Comparison of ENCODE assay signal across 8 cellular contexts in genomic region chr10:126013489-126014281, GRCh38.
DNase-seq lines count a peak whose midpoint lies in the region; ATAC-seq and TF ChIP-seq lines count a peak whose summit lies in the region.

No MANE protein-coding gene starts in this region.

- DNase-seq in GM03348 (ENCODE audit: low spot score) (peak; percentile 72), H7 (peak; percentile 56), left lung (no peak), SKM-1 treated with dmso at 0.1 percent for 144 hours (lab: John Stamatoyannopoulos, UW; ENCODE audit: unreplicated experiment) (no peak), DMS 273 treated with DMSO at 0.1 percent for 48 hours (lab: John Stamatoyannopoulos, UW) (no peak), trophoblast cell (no peak)
- no peak for DNase-seq in naive thymus-derived CD8-positive, alpha-beta T cell

- H2BK120ac ChIP-seq in trophoblast cell (ENCODE audit: insufficient read depth, low read length, poor library complexity), result no peak overlapping the region

- H2BK5ac ChIP-seq in trophoblast cell (ENCODE audit: low read depth, low read length, poor library complexity), result no peak overlapping the region

- TF ChIP-seq CTCF in left lung (IDR thresholded peaks at IDR 0.05), result no peak

- no peak overlapping the region for H3K4me2 ChIP-seq in trophoblast cell (ENCODE audit: low read length)

- no peak overlapping the region for H3K4ac ChIP-seq in trophoblast cell (ENCODE audit: low read depth, low read length)

- H3K9me3 ChIP-seq in left lung (no peaks in the 10 kb centered on the region), trophoblast cell (ENCODE audit: insufficient read depth, low read depth, low read length) (no peaks in the 10 kb centered on the region)

- no peaks in the 10 kb centered on the region for H3K79me1 ChIP-seq in trophoblast cell (ENCODE audit: low read length)

- H2AFZ ChIP-seq in trophoblast cell (ENCODE audit: insufficient read depth, low read length, poor library complexity), result no peak overlapping the region

- no peaks in the 10 kb centered on the region for H3K9me3 Mint-ChIP-seq in naive thymus-derived CD8-positive, alpha-beta T cell

- no peak overlapping the region for H4K12ac ChIP-seq in trophoblast cell (ENCODE audit: low read depth, low read length)

- H3K4me1 ChIP-seq in left lung (no peaks in the 10 kb centered on the region), trophoblast cell (ENCODE audit: control insufficient read depth in 1 of 2, insufficient read depth in 2 of 2, low read length in 2 of 2) (peaks cover 0 to 8% of the 10 kb centered on the region in 2 experiments)

- intact Hi-C loops in left lung (cut with DNase I), result no loop called here

- H3K36me3 Mint-ChIP-seq in naive thymus-derived CD8-positive, alpha-beta T cell, result no peaks in the 10 kb centered on the region

- peak overlapping the region in 1 of 10 donors; percentile 82 for H3K27ac Mint-ChIP-seq in naive thymus-derived CD8-positive, alpha-beta T cell

- no peak overlapping the region for H2BK12ac ChIP-seq in trophoblast cell (ENCODE audit: low read length)

- no peak overlapping the region for H3K9ac ChIP-seq in trophoblast cell (ENCODE audit: low read length)

- H4K91ac ChIP-seq in trophoblast cell (ENCODE audit: low read depth, low read length), result no peak overlapping the region

- no peak overlapping the region for H3K4me3 ChIP-seq in H7 (ENCODE audit: insufficient read depth, low read depth, low read length)
- H3K4me3 ChIP-seq in left lung, result no peak overlapping the region
- no peak overlapping the region for H3K4me3 ChIP-seq in trophoblast cell (ENCODE audit: low read depth, low read length)

- H3K36me3 ChIP-seq in H7 (replicated peaks; ENCODE audit: control insufficient read depth, insufficient read depth, low read length) (no peaks in the 10 kb centered on the region), left lung (no peaks in the 10 kb centered on the region), trophoblast cell (ENCODE audit: control insufficient read depth in 1 of 2, insufficient read depth in 2 of 2, low read length in 2 of 2) (peaks cover 2 to 3% of the 10 kb centered on the region in 2 experiments)

- H3K27ac ChIP-seq in left lung (no peak overlapping the region), trophoblast cell (ENCODE audit: low read depth, low read length) (no peak overlapping the region)

- H3K4me1 Mint-ChIP-seq in naive thymus-derived CD8-positive, alpha-beta T cell, result peaks cover 0 to 8% (median 0%) of the 10 kb centered on the region in 4 donors

- H3K18ac ChIP-seq in trophoblast cell (ENCODE audit: low read length), result no peak overlapping the region

- no peak overlapping the region for H4K8ac ChIP-seq in trophoblast cell (ENCODE audit: low read depth, low read length)

- H3K23ac ChIP-seq in trophoblast cell (ENCODE audit: low read length), result no peak overlapping the region

- no peaks in the 10 kb centered on the region for H3K79me2 ChIP-seq in trophoblast cell (ENCODE audit: control insufficient read depth, insufficient read depth, low read length, poor library complexity)

- peak; percentile 62 for ATAC-seq in SK-N-SH treated with all-trans-retinoic acid at 6 μM for 48 hours
- ATAC-seq in left lung, result peak; percentile 71
- ATAC-seq in naive thymus-derived CD8-positive, alpha-beta T cell, result no peak

- WGBS in trophoblast cell (ENCODE audit: extremely low coverage, insufficient coverage, insufficient read length), result no CpG with 5 or more reads among the region's 10 CpGs

- H3K27me3 ChIP-seq in H7 (ENCODE audit: control insufficient read depth, insufficient read depth, low read length) (no peaks in the 10 kb centered on the region), left lung (no peaks in the 10 kb centered on the region), trophoblast cell (ENCODE audit: insufficient read depth, low read length) (no peaks in the 10 kb centered on the region)

- no peak overlapping the region for H2AK5ac ChIP-seq in trophoblast cell (ENCODE audit: low read length)

- no peak overlapping the region for H3K14ac ChIP-seq in trophoblast cell (ENCODE audit: low read length)

- POLR2A ChIA-PET in naive thymus-derived CD8-positive, alpha-beta T cell (lab: Charles Lee), result no interaction called here

- H3K4me3 Mint-ChIP-seq in naive thymus-derived CD8-positive, alpha-beta T cell, result no peak overlapping the region

- peaks cover 0 to 21% (median 2%) of the 10 kb centered on the region in 5 donors for H3K27me3 Mint-ChIP-seq in naive thymus-derived CD8-positive, alpha-beta T cell

TF ChIP-seq in SK-N-SH treated with all-trans-retinoic acid at 6 μM for 48 hours, 23 proteins besides CTCF, POLR2A, EP300 and RAD21:
- no peak for TF ChIP-seq OSR1 (CRISPR knock-in tag; IDR thresholded peaks at IDR 0.05)
- TF ChIP-seq BACH2 (CRISPR knock-in tag; IDR thresholded peaks at IDR 0.05; ENCODE audit: borderline replicate concordance), result no peak
- TF ChIP-seq GLIS3 (CRISPR knock-in tag; IDR thresholded peaks at IDR 0.05), result no peak
- TF ChIP-seq ZNF565 (CRISPR knock-in tag; conservative IDR thresholded peaks at IDR 0.05; ENCODE audit: low read depth), result no peak
- no peak for TF ChIP-seq ESRRG (CRISPR knock-in tag; IDR thresholded peaks at IDR 0.05)
- TF ChIP-seq ZC3H10 (CRISPR knock-in tag; IDR thresholded peaks at IDR 0.05), result no peak
- TF ChIP-seq ZFP30 (CRISPR knock-in tag; IDR thresholded peaks at IDR 0.05), result no peak
- TF ChIP-seq CSRNP3 (CRISPR knock-in tag; IDR thresholded peaks at IDR 0.05), result no peak
- TF ChIP-seq, protein P1, sequence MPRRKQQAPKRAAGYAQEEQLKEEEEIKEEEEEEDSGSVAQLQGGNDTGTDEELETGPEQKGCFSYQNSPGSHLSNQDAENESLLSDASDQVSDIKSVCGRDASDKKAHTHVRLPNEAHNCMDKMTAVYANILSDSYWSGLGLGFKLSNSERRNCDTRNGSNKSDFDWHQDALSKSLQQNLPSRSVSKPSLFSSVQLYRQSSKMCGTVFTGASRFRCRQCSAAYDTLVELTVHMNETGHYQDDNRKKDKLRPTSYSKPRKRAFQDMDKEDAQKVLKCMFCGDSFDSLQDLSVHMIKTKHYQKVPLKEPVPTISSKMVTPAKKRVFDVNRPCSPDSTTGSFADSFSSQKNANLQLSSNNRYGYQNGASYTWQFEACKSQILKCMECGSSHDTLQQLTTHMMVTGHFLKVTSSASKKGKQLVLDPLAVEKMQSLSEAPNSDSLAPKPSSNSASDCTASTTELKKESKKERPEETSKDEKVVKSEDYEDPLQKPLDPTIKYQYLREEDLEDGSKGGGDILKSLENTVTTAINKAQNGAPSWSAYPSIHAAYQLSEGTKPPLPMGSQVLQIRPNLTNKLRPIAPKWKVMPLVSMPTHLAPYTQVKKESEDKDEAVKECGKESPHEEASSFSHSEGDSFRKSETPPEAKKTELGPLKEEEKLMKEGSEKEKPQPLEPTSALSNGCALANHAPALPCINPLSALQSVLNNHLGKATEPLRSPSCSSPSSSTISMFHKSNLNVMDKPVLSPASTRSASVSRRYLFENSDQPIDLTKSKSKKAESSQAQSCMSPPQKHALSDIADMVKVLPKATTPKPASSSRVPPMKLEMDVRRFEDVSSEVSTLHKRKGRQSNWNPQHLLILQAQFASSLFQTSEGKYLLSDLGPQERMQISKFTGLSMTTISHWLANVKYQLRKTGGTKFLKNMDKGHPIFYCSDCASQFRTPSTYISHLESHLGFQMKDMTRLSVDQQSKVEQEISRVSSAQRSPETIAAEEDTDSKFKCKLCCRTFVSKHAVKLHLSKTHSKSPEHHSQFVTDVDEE (CRISPR knock-in tag; IDR thresholded peaks at IDR 0.05), result no peak
- TF ChIP-seq ZNF8 (CRISPR knock-in tag; IDR thresholded peaks at IDR 0.05), result no peak
- TF ChIP-seq CREB5 (CRISPR knock-in tag; IDR thresholded peaks at IDR 0.05; ENCODE audit: low read depth), result no peak
- TF ChIP-seq CSDC2 (CRISPR knock-in tag; IDR thresholded peaks at IDR 0.05), result no peak
- no peak for TF ChIP-seq ARNTL (CRISPR knock-in tag; IDR thresholded peaks at IDR 0.05; ENCODE audit: borderline replicate concordance, low read depth)
- TF ChIP-seq TCF4 (CRISPR knock-in tag; IDR thresholded peaks at IDR 0.05; ENCODE audit: borderline replicate concordance), result no peak

Comparison
In these comparisons a context has a peak if more than half of its experiments do, and no peak if none do; other contexts are left out.
1. DNase-seq: peak in GM03348 (single experiment) and H7 (single experiment); none in left lung (0 of 2), SKM-1 treated with dmso at 0.1 percent for 144 hours (single experiment), DMS 273 treated with DMSO at 0.1 percent for 48 hours (single experiment), naive thymus-derived CD8-positive, alpha-beta T cell (0 of 10) and trophoblast cell (0 of 2).
2. ATAC-seq: peak in SK-N-SH treated with all-trans-retinoic acid at 6 μM for 48 hours (single experiment) and left lung (single experiment); none in naive thymus-derived CD8-positive, alpha-beta T cell (0 of 2).